8 cellular contexts compared by ENCODE assay signal in genomic region chr20:33663161-33664084, GRCh38. TPM values are rescaled to one million over a fixed set of nuclear protein-coding genes. Genes with fewer than 3 reads are reported as not detected.
DNase-seq lines count a peak whose midpoint lies in the region; ATAC-seq and TF ChIP-seq lines count a peak whose summit lies in the region.

No MANE protein-coding gene starts in this region.

- peak overlapping the region; percentile 56 to 64 for H3K4me3 ChIP-seq in prostate gland
- H3K4me3 ChIP-seq in urinary bladder (ENCODE audit: low read depth, low read length) = peak overlapping the region; percentile 53

- TF ChIP-seq CTCF in prostate gland (IDR thresholded peaks at IDR 0.05) = peak in 2 of 4 experiments; percentile 30 to 42

- H3K27ac Mint-ChIP-seq in T-helper 17 cell = peak overlapping the region; percentile 90

- ATAC-seq in T-helper 17 cell = peak; percentile 62
- ATAC-seq in left ventricle myocardium superior = peak; percentile 64

- H3K4me3 Mint-ChIP-seq in T-helper 17 cell = peak overlapping the region; percentile 90

- intact Hi-C loops in left ventricle myocardium superior (cut with micrococcal nuclease) = no loop called here
- intact Hi-C loops in prostate gland (cut with DNase I) = no loop called here

- H3K4me1 ChIP-seq in prostate gland (replicated peaks) = peaks cover 4% of the 10 kb centered on the region
- no peaks in the 10 kb centered on the region for H3K4me1 ChIP-seq in urinary bladder (ENCODE audit: insufficient read depth)

- peak; percentile 93 for DNase-seq in DMS53 (lab: John Stamatoyannopoulos, UW)
- peak; percentile 75 for DNase-seq in GOT3 (lab: John Stamatoyannopoulos, UW)
- DNase-seq in NCI-H1105 treated with DMSO at 0.1 percent for 48 hours (lab: John Stamatoyannopoulos, UW) = peak; percentile 75
- DNase-seq in T-helper 17 cell = peak; percentile 44 to 81 (median 75)
- DNase-seq in amniotic stem cell (lab: John Stamatoyannopoulos, UW) = peak; percentile 58
- peak; percentile 93 for DNase-seq in left ventricle myocardium superior
- DNase-seq in prostate gland (ENCODE audit: low spot score) = peak; percentile 79

- H3K27ac ChIP-seq in prostate gland (peak overlapping the region; percentile 83 to 90), urinary bladder (ENCODE audit: low read depth) (peak overlapping the region; percentile 91)

- peaks cover 24% of the 10 kb centered on the region for H3K4me1 Mint-ChIP-seq in T-helper 17 cell

- WGBS in prostate gland = under 1% methylated on average over 61 of the region's 84 CpGs
- under 1% methylated on average over 84 of the region's 84 CpGs for WGBS in urinary bladder

- no peaks in the 10 kb centered on the region for H3K27me3 Mint-ChIP-seq in T-helper 17 cell

- H3K27me3 ChIP-seq in prostate gland (replicated peaks; ENCODE audit: insufficient read depth) = no peaks in the 10 kb centered on the region

- TF ChIP-seq POLR2A in prostate gland (IDR thresholded peaks at IDR 0.05) = peak; percentile 65

- H3K36me3 Mint-ChIP-seq in T-helper 17 cell (ENCODE audit: low read depth) = peaks cover 2% of the 10 kb centered on the region

- H3K36me3 ChIP-seq in prostate gland (peaks cover 3 to 8% of the 10 kb centered on the region in 2 donors), urinary bladder (ENCODE audit: insufficient read depth) (peaks cover 6% of the 10 kb centered on the region)

- H3K9me3 ChIP-seq in T-helper 17 cell (ENCODE audit: control insufficient read depth, low read length, poor library complexity, severe bottlenecking) = no peaks in the 10 kb centered on the region
- no peaks in the 10 kb centered on the region for H3K9me3 ChIP-seq in prostate gland

RNA-seq across cellular contexts. Expression of gene C20orf144, which starts 1.3 kb away (rescaled TPM):
- total RNA-seq in T-helper 17 cell (under 1 TPM; 0.13 to 0.45 TPM), left ventricle myocardium superior (not detected), prostate gland (under 1 TPM; 0.14 to 0.91 TPM), urinary bladder (not detected)
- 0.03 TPM for polyA plus RNA-seq in urinary bladder

RNA-seq across cellular contexts. Expression of gene ACTL10, which starts 3.3 kb away (rescaled TPM):
- total RNA-seq in T-helper 17 cell (1 to 10 TPM in 1 of 2 donors, under 1 TPM in 1; 0.89 to 1.2 TPM), left ventricle myocardium superior (0.40 TPM), prostate gland (1 to 10 TPM; 7.9 to 8.5 TPM), urinary bladder (0.95 TPM)
- 2.5 TPM for polyA plus RNA-seq in urinary bladder

RNA-seq across cellular contexts. Expression of gene NECAB3, which starts 10.8 kb away (rescaled TPM):
- 10 to 100 TPM; 10.2 to 12.2 TPM for total RNA-seq in T-helper 17 cell
- total RNA-seq in left ventricle myocardium superior = 71.8 TPM
- total RNA-seq in prostate gland = 100 to 1,000 TPM; 142 to 156 TPM
- 18.6 TPM for total RNA-seq in urinary bladder
- 33.4 TPM for polyA plus RNA-seq in urinary bladder

RNA-seq across cellular contexts. Expression of gene E2F1, which starts 22.8 kb away (rescaled TPM):
- total RNA-seq in T-helper 17 cell = 10 to 100 TPM in 1 of 2 donors, 1 to 10 TPM in 1; 2.6 to 11.5 TPM
- 1.8 TPM for total RNA-seq in left ventricle myocardium superior
- 10 to 100 TPM in 1 of 2 donors, 1 to 10 TPM in 1; 2.0 to 10.1 TPM for total RNA-seq in prostate gland
- total RNA-seq in urinary bladder = 6.6 TPM
- 3.5 TPM for polyA plus RNA-seq in urinary bladder

RNA-seq across cellular contexts. Expression of gene PXMP4, which starts 56.7 kb away (rescaled TPM):
- 1 to 10 TPM; 3.7 to 4.0 TPM for total RNA-seq in T-helper 17 cell
- 13.5 TPM for total RNA-seq in left ventricle myocardium superior
- total RNA-seq in prostate gland = 10 to 100 TPM; 13.3 to 25.5 TPM
- total RNA-seq in urinary bladder = 12.2 TPM
- 12.0 TPM for polyA plus RNA-seq in urinary bladder

Comparison
In these comparisons a context has a peak if more than half of its experiments do, and no peak if none do; other contexts are left out.
1. Peak in every context shown above with its lines: DNase-seq, ATAC-seq, H3K4me3 ChIP-seq and H3K27ac ChIP-seq.